Comparison of ENCODE assay signal across 10 cellular contexts in the genomic region with DNA sequence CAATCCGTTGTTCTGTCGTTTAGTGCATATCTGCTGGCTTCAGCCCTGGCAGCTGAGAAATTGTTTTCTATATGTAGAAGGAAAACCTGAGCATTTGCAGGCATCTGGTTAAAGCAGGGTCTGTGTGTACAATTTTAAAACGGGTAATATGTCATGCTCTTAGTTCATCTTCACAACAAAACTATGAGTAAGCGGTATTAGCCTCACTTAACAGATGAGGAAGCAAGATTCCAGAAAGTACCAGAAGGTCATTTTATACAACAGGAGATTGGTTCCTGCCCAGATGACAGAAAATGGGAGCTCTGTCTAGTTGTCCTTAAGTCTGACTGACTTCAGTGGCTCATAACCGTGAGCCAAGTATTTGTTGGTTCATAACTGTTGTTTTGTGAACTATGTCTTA. TPM values are rescaled to one million over a fixed set of nuclear protein-coding genes. Genes with fewer than 3 reads are reported as not detected.
DNase-seq lines count a peak whose midpoint lies in the region; ATAC-seq, FAIRE-seq and TF ChIP-seq lines count a peak whose summit lies in the region.
"Had no signal": no experiment of that assay in that cellular context is flagged by ENCODE, and none has a peak within 500 bp of the region (broad histone marks: within the 10 kb centered on the region; RNA-seq: fewer than 3 reads in every experiment).

No MANE protein-coding gene starts in this region.

- no peak for FAIRE-seq in A549 (lab: Jason Lieb, UNC)
- FAIRE-seq: G401.6 had no signal

- H3K4me1 ChIP-seq in A549 (peaks cover 21% of the 10 kb centered on the region), HUES6 (ENCODE audit: control insufficient read depth, insufficient read depth, low read length) (peaks cover 14% of the 10 kb centered on the region), mesodermal cell (ENCODE audit: control insufficient read depth, insufficient read depth, low read length, poor library complexity, severe bottlenecking) (peaks cover 20% of the 10 kb centered on the region)

- ATAC-seq in A549 (no peak), GM18873 (IDR thresholded peaks at IDR 0.05; ENCODE audit: low FRiP score, unreplicated experiment) (no peak)

- H3K4me2 ChIP-seq in A549 = peak overlapping the region; percentile 98

- TF ChIP-seq EP300 in A549 (IDR thresholded peaks at IDR 0.05) = no peak

- DNase-seq in A549 (ENCODE audit: low read depth in 1 of 2, low spot score in 1 of 2) (no peak), brain microvascular endothelial cell (no peak), hippocampal formation (lab: John Stamatoyannopoulos, UW) (no peak), NCI-H748 (lab: John Stamatoyannopoulos, UW; ENCODE audit: unreplicated experiment) (no peak), NAMALWA (ENCODE audit: low spot score) (no peak)
- DNase-seq: stimulated activated CD4-positive, alpha-beta T cell treated with anti-CD3 and anti-CD28 coated beads, Interleukin-4, amount 100 ng/mL, for 24 hours had no signal

- TF ChIP-seq POLR2A in A549 (IDR thresholded peaks at IDR 0.05; ENCODE audit: low read length) = no peak

- POLR2A ChIA-PET in A549 (lab: Yijun Ruan, JAX) = interaction anchor here (1.6 to 1.8 kb wide), 2 partner anchors 63 to 201 kb away, joined by 5 to 18 read pairs; a partner anchor contains a TSS

- in situ Hi-C loops in brain microvascular endothelial cell (cut with HindIII; ENCODE audit: low pct_ligation_motif_present, low sequenced_read_pairs) = no loop called here

- H3K9me3 ChIP-seq in A549 (no peaks in the 10 kb centered on the region), HUES6 (ENCODE audit: control insufficient read depth, insufficient read depth, low read depth, low read length) (no peaks in the 10 kb centered on the region), mesodermal cell (ENCODE audit: control insufficient read depth, low read length) (no peaks in the 10 kb centered on the region)

- H3K27me3 ChIP-seq in HUES6 (ENCODE audit: control insufficient read depth, insufficient read depth, low read length) = no peaks in the 10 kb centered on the region
- H3K27me3 ChIP-seq in brain microvascular endothelial cell (replicated peaks) = no peaks in the 10 kb centered on the region

- TF ChIP-seq CTCF in A549 (IDR thresholded peaks at IDR 0.05) (no peak), brain microvascular endothelial cell (IDR thresholded peaks at IDR 0.05; ENCODE audit: low read depth, low read length, missing control alignments) (no peak)

- CTCF ChIA-PET in A549 (lab: Yijun Ruan, JAX) = interaction anchor here (0.6 to 2.4 kb wide), 7 partner anchors 15 to 220 kb away, joined by 3 to 12 read pairs (median 7); a partner anchor contains a TSS

- TF ChIP-seq RAD21 in A549 (conservative IDR thresholded peaks at IDR 0.05 in 1 of 2, IDR thresholded peaks at IDR 0.05 in 1 of 2) = no peak

- H3K9ac ChIP-seq in HUES6 (ENCODE audit: low read length) = peak overlapping the region; percentile 92

- H3K27ac ChIP-seq in A549 (peak overlapping the region; percentile 84 to 94; a peak in 3 of 6 replicates), HUES6 (ENCODE audit: low read depth, low read length) (no peak overlapping the region), brain microvascular endothelial cell (peak overlapping the region; percentile 91), mesodermal cell (ENCODE audit: low read depth, low read length, severe bottlenecking) (peak overlapping the region; percentile 98)

- peaks cover 79% of the 10 kb centered on the region for H3K36me3 ChIP-seq in HUES6 (ENCODE audit: control insufficient read depth, insufficient read depth, low read length)
- H3K36me3 ChIP-seq in brain microvascular endothelial cell (replicated peaks) = peaks cover 44% of the 10 kb centered on the region
- peaks cover 83% of the 10 kb centered on the region for H3K36me3 ChIP-seq in mesodermal cell (ENCODE audit: control insufficient read depth, insufficient read depth, low read length)

- H3K4me3 ChIP-seq in A549 (peak overlapping the region; percentile 90), HUES6 (ENCODE audit: low read depth, low read length) (peak overlapping the region; percentile 97), brain microvascular endothelial cell (ENCODE audit: low read depth, low read length) (peak overlapping the region; percentile 98), mesodermal cell (ENCODE audit: extremely low read depth, insufficient read depth, low read length, poor library complexity, severe bottlenecking) (peak overlapping the region; percentile 97)

- WGBS in A549 (ENCODE audit: missing lambda C conversion rate) = 74% methylated on average over 5 of the region's 5 CpGs
- 97 to 100% methylated on average over 3 to 5 of the region's 5 CpGs for WGBS in mesodermal cell (ENCODE audit: insufficient coverage in 2 of 2), 2 experiments

TF ChIP-seq in A549, 52 proteins besides CTCF, POLR2A, EP300 and RAD21:
- TF ChIP-seq JUNB (IDR thresholded peaks at IDR 0.05) = no peak
- TF ChIP-seq MAFK (IDR thresholded peaks at IDR 0.05; ENCODE audit: partially characterized antibody) = peak; percentile 22

RNA-seq across cellular contexts. Expression of a gene that starts 1.1 kb away (rescaled TPM):
- 31.6 and 35.6 TPM in 2 replicates for polyA plus RNA-seq in A549 (2011; rRNA removed)
- 33.3 and 34.7 TPM in 2 replicates for polyA plus RNA-seq in A549 (2012; cell fraction: cytosol; rRNA removed)
- 24.3 and 29.1 TPM in 2 replicates for polyA plus RNA-seq in A549 (2012; cell fraction: nucleus; rRNA removed)
- 20.6 to 24.4 TPM (median 22.0 TPM) in 3 replicates for polyA plus RNA-seq in A549 (2017; fragmentation: RNase III; extraction: RNeasy Plus Mini Kit Qiagen cat#74134 plus additional on column Dnase treatment)
- 22.3 and 46.1 TPM in 2 replicates for polyA minus RNA-seq in A549 (2011; rRNA and poly(A)+ RNA removed)
- 23.6 TPM for polyA plus RNA-seq in mesodermal cell (2013, experiment 1 of 2)
- 19.0 TPM for polyA plus RNA-seq in mesodermal cell (2013, experiment 2 of 2)

RNA-seq across cellular contexts. Expression of a gene that starts 1.3 kb away (rescaled TPM):
- polyA plus RNA-seq in A549 (2011; rRNA removed) = 87.9 and 88.5 TPM in 2 replicates
- polyA plus RNA-seq in A549 (2012; cell fraction: cytosol; rRNA removed) = 66.8 and 75.5 TPM in 2 replicates
- polyA plus RNA-seq in A549 (2012; cell fraction: nucleus; rRNA removed) = 112 and 114 TPM in 2 replicates
- 68.7 to 80.0 TPM (median 79.2 TPM) in 3 replicates for polyA plus RNA-seq in A549 (2017; fragmentation: RNase III; extraction: RNeasy Plus Mini Kit Qiagen cat#74134 plus additional on column Dnase treatment)
- polyA minus RNA-seq in A549 (2011; rRNA and poly(A)+ RNA removed) = 66.9 and 74.9 TPM in 2 replicates
- polyA plus RNA-seq in mesodermal cell (2013, experiment 1 of 2) = 41.4 TPM
- polyA plus RNA-seq in mesodermal cell (2013, experiment 2 of 2) = 44.9 TPM

RNA-seq across cellular contexts. Expression of a gene that starts 8.7 kb away (rescaled TPM):
- polyA plus RNA-seq in A549 (2011; rRNA removed) (10.0 and 11.3 TPM in 2 replicates), A549 (2017; fragmentation: RNase III; extraction: RNeasy Plus Mini Kit Qiagen cat#74134 plus additional on column Dnase treatment) (17.5 to 19.8 TPM (median 19.6 TPM) in 3 replicates)
- polyA plus RNA-seq in A549 (2012; cell fraction: cytosol; rRNA removed) = 14.2 and 15.4 TPM in 2 replicates
- polyA plus RNA-seq in A549 (2012; cell fraction: nucleus; rRNA removed) = 81.0 and 86.4 TPM in 2 replicates
- polyA minus RNA-seq in A549 (2011; rRNA and poly(A)+ RNA removed) = 9.8 and 13.2 TPM in 2 replicates
- 17.5 TPM for polyA plus RNA-seq in mesodermal cell (2013, experiment 1 of 2)
- polyA plus RNA-seq in mesodermal cell (2013, experiment 2 of 2) = 16.4 TPM

RNA-seq across cellular contexts. Expression of a gene that starts 14.6 kb away (rescaled TPM):
- polyA plus RNA-seq in A549 (2011; rRNA removed) (8.6 and 12.7 TPM in 2 replicates), A549 (2017; fragmentation: RNase III; extraction: RNeasy Plus Mini Kit Qiagen cat#74134 plus additional on column Dnase treatment) (5.4 to 7.6 TPM (median 6.8 TPM) in 3 replicates)
- 3.9 and 4.8 TPM in 2 replicates for polyA plus RNA-seq in A549 (2012; cell fraction: cytosol; rRNA removed)
- 56.8 and 58.6 TPM in 2 replicates for polyA plus RNA-seq in A549 (2012; cell fraction: nucleus; rRNA removed)
- polyA minus RNA-seq in A549 (2011; rRNA and poly(A)+ RNA removed) = 33.0 and 36.1 TPM in 2 replicates
- 8.9 TPM for polyA plus RNA-seq in mesodermal cell (2013, experiment 1 of 2)
- 7.0 TPM for polyA plus RNA-seq in mesodermal cell (2013, experiment 2 of 2)

RNA-seq across cellular contexts. Expression of a gene that starts 41.6 kb away (rescaled TPM):
- polyA plus RNA-seq in A549 (2011; rRNA removed) (0.66 and 1.5 TPM in 2 replicates), A549 (2017; fragmentation: RNase III; extraction: RNeasy Plus Mini Kit Qiagen cat#74134 plus additional on column Dnase treatment) (0.35 to 0.70 TPM (median 0.57 TPM) in 3 replicates)
- polyA plus RNA-seq in A549 (2012; cell fraction: cytosol; rRNA removed) = 0.36 and 0.44 TPM in 2 replicates
- polyA plus RNA-seq in A549 (2012; cell fraction: nucleus; rRNA removed) = 3.1 and 5.6 TPM in 2 replicates
- 2.3 and 2.6 TPM in 2 replicates for polyA minus RNA-seq in A549 (2011; rRNA and poly(A)+ RNA removed)
- polyA plus RNA-seq in mesodermal cell (2013, experiment 1 of 2) = 0.66 TPM
- 1.4 TPM for polyA plus RNA-seq in mesodermal cell (2013, experiment 2 of 2)
